ENCODE assay signal across 9 cellular contexts in the genomic region with DNA sequence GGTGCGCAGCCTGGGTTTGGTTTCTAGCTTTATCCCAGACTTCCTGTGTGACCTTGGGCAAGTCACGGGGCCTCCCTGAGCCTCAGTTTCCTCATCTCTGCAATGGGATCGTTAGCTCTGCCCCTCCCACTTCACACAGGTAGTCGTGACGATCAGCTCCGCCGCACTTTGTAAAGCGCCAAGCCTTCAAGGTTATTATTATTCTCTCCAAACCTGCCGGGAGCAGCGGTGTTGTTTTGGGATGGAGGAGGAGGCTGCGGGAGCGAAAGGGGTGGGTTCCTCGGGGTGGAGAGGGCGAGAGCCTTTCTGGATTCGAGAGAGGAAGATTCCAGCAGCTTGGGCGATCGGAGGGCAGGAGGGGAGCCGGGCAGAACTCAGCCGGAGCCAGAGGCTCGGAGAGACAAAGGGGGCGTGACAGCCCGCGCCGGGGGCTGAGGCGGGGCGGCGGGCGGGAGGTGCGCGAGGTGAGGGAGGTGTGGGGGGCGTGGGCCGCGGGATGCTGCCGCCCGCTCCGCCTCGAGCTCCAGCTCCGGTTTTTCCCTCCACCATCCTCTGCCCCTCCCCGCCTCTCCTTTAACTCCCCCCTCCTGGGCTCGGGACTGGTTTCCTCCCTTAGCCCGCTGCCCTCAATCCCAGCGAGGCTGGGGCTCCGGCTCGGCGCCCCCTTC. TPM values are rescaled to one million over a fixed set of nuclear protein-coding genes. Genes with fewer than 3 reads are reported as not detected.
DNase-seq lines count a peak whose midpoint lies in the region; ATAC-seq, FAIRE-seq and TF ChIP-seq lines count a peak whose summit lies in the region.
"Had no signal": no experiment of that assay in that cellular context is flagged by ENCODE, and none has a peak within 500 bp of the region (broad histone marks: within the 10 kb centered on the region; RNA-seq: fewer than 3 reads in every experiment).

Gene EFNB3, plus strand, starts transcription at position 602 of the 668 bp plus-strand sequence. CDS start 397 bp downstream, outside the sequence.

- TF ChIP-seq RAD21 in GM12878 (IDR thresholded peaks at IDR 0.05; ENCODE audit: insufficient read depth, low read depth, low read length), result no peak

- no peaks in the 10 kb centered on the region for H4K20me1 ChIP-seq in GM12878 (ENCODE audit: control insufficient read depth, insufficient read depth)

- intact Hi-C loops in Caco-2 (cut with micrococcal nuclease; ENCODE audit: unreplicated experiment), result no loop called here
- intact Hi-C loops in GM12878 (cut with micrococcal nuclease; ENCODE audit: unreplicated experiment), result no loop called here

- no peaks in the 10 kb centered on the region for H3K79me2 ChIP-seq in GM12878 (ENCODE audit: control insufficient read depth, insufficient read depth, low read length)

- TF ChIP-seq CTCF in Caco-2 (IDR thresholded peaks at IDR 0.05; ENCODE audit: insufficient read depth in 1 of 2, low read depth in 1 of 2, low read length in 1 of 2, severe bottlenecking in 1 of 2, unreplicated experiment in 1 of 2), result no peak
- no peak for TF ChIP-seq CTCF in GM12878 (IDR thresholded peaks at IDR 0.05 in 2 of 3, conservative IDR thresholded peaks at IDR 0.05 in 1 of 3; ENCODE audit: control insufficient read depth in 2 of 3, extremely low read depth in 1 of 3, insufficient read depth in 1 of 3, low read depth in 3 of 3, low read length in 3 of 3)

- H3K4me1 Mint-ChIP-seq in Caco-2 (ENCODE audit: low read depth, unreplicated experiment) (no peaks in the 10 kb centered on the region), immature natural killer cell (peaks cover 17 to 19% of the 10 kb centered on the region in 2 donors)

- H3K27ac Mint-ChIP-seq in Caco-2 (ENCODE audit: unreplicated experiment) (no peak within 1 kb of the TSS), immature natural killer cell (no peak within 1 kb of the TSS)

- H3K4me3 Mint-ChIP-seq in Caco-2 (ENCODE audit: unreplicated experiment) (peak within 1 kb of the TSS; percentile 73), immature natural killer cell (peak within 1 kb of the TSS; percentile 4 to 63 (median 48))

- H3K27ac ChIP-seq in GM12878 (ENCODE audit: control insufficient read depth, insufficient read depth) (no peak within 1 kb of the TSS), subcutaneous abdominal adipose tissue (ENCODE audit: low read depth, low read length) (no peak within 1 kb of the TSS)
- H3K27ac ChIP-seq: neutrophil had no signal

- no peak for TF ChIP-seq EP300 in GM12878 (IDR thresholded peaks at IDR 0.05; ENCODE audit: borderline replicate concordance in 1 of 2, control insufficient read depth in 1 of 2, low read depth in 2 of 2, low read length in 2 of 2)

- no peak within 1 kb of the TSS for H2AFZ ChIP-seq in GM12878 (ENCODE audit: control insufficient read depth, low read depth, low read length)

- H3K9ac ChIP-seq in GM12878 (ENCODE audit: control insufficient read depth, insufficient read depth, low read length) (no peak within 1 kb of the TSS), subcutaneous abdominal adipose tissue (ENCODE audit: low read length in 5 of 5) (peak within 1 kb of the TSS in 1 of 5 donors; percentile 42)

- ATAC-seq in GM12878, result peak; percentile 16; the same call in 1 of the 3 replicates
- no peak for ATAC-seq in HG03469 (IDR thresholded peaks at IDR 0.05; ENCODE audit: unreplicated experiment)

- no peaks in the 10 kb centered on the region for H3K9me3 ChIP-seq in Caco-2
- H3K9me3 ChIP-seq in GM12878 (replicated peaks; ENCODE audit: control insufficient read depth, insufficient read depth, low read length), result no peaks in the 10 kb centered on the region
- H3K9me3 ChIP-seq in subcutaneous abdominal adipose tissue (ENCODE audit: control insufficient read depth in 5 of 5, low read length in 5 of 5), result no peaks in the 10 kb centered on the region
- H3K9me3 ChIP-seq: neutrophil had no signal

- H3K4me3 ChIP-seq in Caco-2 (ENCODE audit: low read depth, low read length) (peak within 1 kb of the TSS; percentile 50), GM12878 (no peak within 1 kb of the TSS), subcutaneous abdominal adipose tissue (ENCODE audit: low read depth in 1 of 5, low read length in 5 of 5) (peak within 1 kb of the TSS in 4 of 5 donors; percentile 40 to 48 (median 45))

- DNase-seq in Caco-2 (peak in 1 of 2 experiments; percentile 60), NCI-H1092 treated with DMSO at 0.1 percent for 48 hours (lab: John Stamatoyannopoulos, UW) (peak; percentile 33), GM12878 (ENCODE audit: low read depth, low spot score) (no peak), immature natural killer cell (no peak), DMS153 (lab: John Stamatoyannopoulos, UW) (no peak), NCI-H2107 treated with DMSO at 0.1 percent for 48 hours (lab: John Stamatoyannopoulos, UW; ENCODE audit: unreplicated experiment) (no peak)

- H3K36me3 Mint-ChIP-seq in Caco-2 (ENCODE audit: insufficient read depth, unreplicated experiment), result no peaks in the 10 kb centered on the region
- peaks cover 16 to 23% (median 16%) of the 10 kb centered on the region in 3 donors for H3K36me3 Mint-ChIP-seq in immature natural killer cell

- SMC1A ChIA-PET in GM12878 (lab: Charles Lee; ENCODE audit: uncharacterized antibody, unreplicated experiment), result no interaction called here

- 21% methylated on average over 22 of the region's 45 CpGs for WGBS in GM12878 (ENCODE audit: insufficient coverage, insufficient replicate concordance, low lambda C conversion rate, missing lambda C conversion rate)

- CTCF ChIA-PET in Caco-2 (lab: Charles Lee) (interaction anchor here (3.3 kb wide), 1 partner anchor 12 kb away, joined by 24 read pairs; the partner anchor contains the start of gene DNAH2), GM12878 (lab: Yijun Ruan, JAX) (interaction anchor here (0.6 kb wide), 1 partner anchor 17 kb away, joined by 3 read pairs; the partner anchor contains the start of gene TP53)

- no peaks in the 10 kb centered on the region for H3K27me3 Mint-ChIP-seq in Caco-2 (ENCODE audit: insufficient read depth, unreplicated experiment)
- H3K27me3 Mint-ChIP-seq in immature natural killer cell (ENCODE audit: low read depth in 3 of 3), result peaks cover 10 to 20% (median 19%) of the 10 kb centered on the region in 3 donors

- in situ Hi-C loops in GM12878 (cut with MboI), result no loop called here

- POLR2A ChIA-PET in Caco-2 (lab: Charles Lee) (interaction anchor here (0.6 to 1.0 kb wide), 2 partner anchors 17 to 53 kb away, joined by 3 to 4 read pairs; partner anchors contain the start of gene TP53), GM12878 (lab: Charles Lee) (interaction anchor here (0.6 kb wide), 1 partner anchor 11 kb away, joined by 5 read pairs; no protein-coding TSS in a partner anchor)

- no peak for TF ChIP-seq POLR2A in GM12878 (IDR thresholded peaks at IDR 0.05; ENCODE audit: low read depth, low read length)

- BruUV-seq in Caco-2 (replicated peaks; lab: Mats Ljungman, UMichigan), result no TSS peak
- BruUV-seq in GM12878 (replicated peaks; lab: Mats Ljungman, UMichigan), result no TSS peak

- no peak for FAIRE-seq in GM12878 (lab: Jason Lieb, UNC)

- H3K9me3 Mint-ChIP-seq in Caco-2 (ENCODE audit: unreplicated experiment) (no peaks in the 10 kb centered on the region), immature natural killer cell (no peaks in the 10 kb centered on the region)

- H3K27me3 ChIP-seq in Caco-2 (replicated peaks; ENCODE audit: control insufficient read depth, insufficient read depth, low read length) (no peaks in the 10 kb centered on the region), GM12878 (replicated peaks in 1 of 2; ENCODE audit: control insufficient read depth in 2 of 2, insufficient read depth in 2 of 2, low read length in 1 of 2) (peaks cover 3 to 5% of the 10 kb centered on the region in 2 experiments; a peak in 3 of 4 replicates), subcutaneous abdominal adipose tissue (ENCODE audit: control insufficient read depth in 5 of 5, insufficient read depth in 4 of 5, low read length in 5 of 5) (peaks cover 20 to 65% (median 46%) of the 10 kb centered on the region in 5 donors)

- H3K4me2 ChIP-seq in GM12878 (ENCODE audit: control insufficient read depth, insufficient read depth), result no peak within 1 kb of the TSS; the same call in 1 of the 2 replicates

- RAD21 ChIA-PET in GM12878 (lab: Charles Lee; ENCODE audit: unreplicated experiment), result no interaction called here

- H3K36me3 ChIP-seq in Caco-2 (ENCODE audit: control insufficient read depth, insufficient read depth, low read length) (no peaks in the 10 kb centered on the region), GM12878 (ENCODE audit: control insufficient read depth in 2 of 2, insufficient read depth in 2 of 2, low read length in 1 of 2) (peaks cover 0 to 4% of the 10 kb centered on the region in 2 experiments; a peak in 2 of 4 replicates), subcutaneous abdominal adipose tissue (ENCODE audit: control insufficient read depth in 5 of 5, insufficient read depth in 5 of 5, low read length in 5 of 5) (peaks cover 0 to 29% (median 23%) of the 10 kb centered on the region in 5 donors)

- no peaks in the 10 kb centered on the region for H3K4me1 ChIP-seq in Caco-2
- no peaks in the 10 kb centered on the region for H3K4me1 ChIP-seq in GM12878 (ENCODE audit: control insufficient read depth, insufficient read depth, low read length)
- peaks cover 0 to 11% (median 7%) of the 10 kb centered on the region in 5 donors for H3K4me1 ChIP-seq in subcutaneous abdominal adipose tissue (ENCODE audit: control insufficient read depth in 5 of 5, insufficient read depth in 5 of 5, low read length in 5 of 5)

TF ChIP-seq in GM12878, 131 proteins besides CTCF, POLR2A, EP300 and RAD21 (continues in another document):
- TF ChIP-seq EGR1 (IDR thresholded peaks at IDR 0.05; ENCODE audit: borderline replicate concordance in 1 of 2, low read depth in 2 of 2, low read length in 2 of 2), result 0 out of 3 replicates have a peak, but pooled peaks of 1 of the 2 experiments have one; percentile 2

RNA-seq across cellular contexts. Expression of gene EFNB3, which starts in this region (rescaled TPM):
- total RNA-seq in Caco-2 (2022) (4.1 and 5.1 TPM in 2 replicates), GM12878 (2014; rRNA removed) (0.06 TPM in 1 of 2 replicates, not detected in the other), GM12878 (2014; rRNA removed; fragmentation: Illumina TruSeq; extraction: Trizol) (not detected in 2 replicates), GM12878 (2021) (0.13 TPM in 1 of 2 replicates, not detected in the other)
- not detected in 2 replicates for total RNA-seq in GM12878 (2013; cell fraction: nucleolus; rRNA removed)
- not detected for polyA plus RNA-seq in GM12878 (2011; ENCODE audit: low read depth)
- polyA plus RNA-seq in GM12878 (2011; rRNA removed) (0.04 TPM in 2 replicates), GM12878 (2014; fragmentation: Illumina TruSeq; extraction: Trizol) (0.01 TPM in 1 of 2 replicates, not detected in the other), GM12878 (2014; fragmentation: Nextera tagmentation; extraction: Ambion mirVana) (under 1 TPM in 1 of 2 experiments, not detected in 1; 0.02 TPM), GM12878 (2014; rRNA removed) (0.05 TPM in 1 of 2 replicates, not detected in the other), GM12878 (2016; fragmentation: Nextera tagmentation; extraction: Ambion mirVana) (not detected), immature natural killer cell (not detected)
- 0.01 and 0.03 TPM in 2 replicates for polyA plus RNA-seq in GM12878 (2011; cell fraction: cytosol; rRNA removed)
- 0.19 and 0.22 TPM in 2 replicates for polyA plus RNA-seq in GM12878 (2011; cell fraction: nucleus; rRNA removed)
- polyA plus RNA-seq in GM12878 (2012), result not detected in 2 replicates
- polyA minus RNA-seq in GM12878 (2011; rRNA and poly(A)+ RNA removed), result 0.05 TPM in 1 of 2 replicates, not detected in the other
- polyA minus RNA-seq in GM12878 (2011; cell fraction: cytosol; rRNA and poly(A)+ RNA removed), result not detected in 2 replicates
- not detected in 2 replicates for polyA minus RNA-seq in GM12878 (2011; cell fraction: nucleus; rRNA and poly(A)+ RNA removed)

Comparison
In these comparisons a context has a peak if more than half of its experiments do, and no peak if none do; other contexts are left out.
1. Peak in ATAC-seq in GM12878; RNA of the gene not detected or under 1 TPM.